Comparison of ENCODE assay signal across 18 cellular contexts in genomic region chr6:152943260-152943897, GRCh38.
"Had no signal": no experiment of that assay in that cellular context is flagged by ENCODE, and none has a peak within 500 bp of the region (broad histone marks: within the 10 kb centered on the region; RNA-seq: fewer than 3 reads in every experiment).

No MANE protein-coding gene starts in this region.

- H2AFZ ChIP-seq: parathyroid adenoma had no signal

- H3K36me3 ChIP-seq: brain microvascular endothelial cell, tibial nerve, vagina had no signal

- H3K79me2 ChIP-seq: parathyroid adenoma had no signal

- H3K9ac ChIP-seq: parathyroid adenoma had no signal

- DNase-seq: activated CD4-positive, CD25-positive, alpha-beta regulatory T cell treated with anti-CD3 and anti-CD28 coated beads, Interleukin-2, amount 50 U/mL, for 72 hours; activated naive CD4-positive, alpha-beta T cell; activated naive CD8-positive, alpha-beta T cell treated with anti-CD3 and anti-CD28 coated beads, Interleukin-2, amount 10 ng/mL, durations not matched to agents 7 days and 5 days; anterior cingulate cortex; brain microvascular endothelial cell; dermis blood vessel endothelial cell; erythroblast; islet precursor cell; naive thymus-derived CD4-positive, alpha-beta T cell; stimulated activated CD4-positive, alpha-beta T cell treated with anti-CD3 and anti-CD28 coated beads, Interleukin-15, amount 100 ng/mL, for 24 hours; stimulated activated CD4-positive, alpha-beta T cell treated with anti-CD3 and anti-CD28 coated beads, Interleukin-4, amount 100 ng/mL, for 24 hours; stimulated activated naive CD4-positive, alpha-beta T cell treated with Interleukin-2 at 50 U/mL for 16 hours; substantia nigra had no signal

- H3K27ac ChIP-seq: brain microvascular endothelial cell, parathyroid adenoma, skin epidermis, tibial nerve, vagina had no signal

- H3K9me3 ChIP-seq: tibial nerve, vagina had no signal

- H3K4me1 ChIP-seq: parathyroid adenoma, vagina had no signal

- H3K27me3 ChIP-seq: brain microvascular endothelial cell, tibial nerve, vagina had no signal

- ATAC-seq: left lobe of liver; naive thymus-derived CD4-positive, alpha-beta T cell had no signal

- H3K4me3 ChIP-seq: skin epidermis, tibial nerve, vagina had no signal
